Comparison of ENCODE assay signal across 8 cellular contexts in the genomic region with DNA sequence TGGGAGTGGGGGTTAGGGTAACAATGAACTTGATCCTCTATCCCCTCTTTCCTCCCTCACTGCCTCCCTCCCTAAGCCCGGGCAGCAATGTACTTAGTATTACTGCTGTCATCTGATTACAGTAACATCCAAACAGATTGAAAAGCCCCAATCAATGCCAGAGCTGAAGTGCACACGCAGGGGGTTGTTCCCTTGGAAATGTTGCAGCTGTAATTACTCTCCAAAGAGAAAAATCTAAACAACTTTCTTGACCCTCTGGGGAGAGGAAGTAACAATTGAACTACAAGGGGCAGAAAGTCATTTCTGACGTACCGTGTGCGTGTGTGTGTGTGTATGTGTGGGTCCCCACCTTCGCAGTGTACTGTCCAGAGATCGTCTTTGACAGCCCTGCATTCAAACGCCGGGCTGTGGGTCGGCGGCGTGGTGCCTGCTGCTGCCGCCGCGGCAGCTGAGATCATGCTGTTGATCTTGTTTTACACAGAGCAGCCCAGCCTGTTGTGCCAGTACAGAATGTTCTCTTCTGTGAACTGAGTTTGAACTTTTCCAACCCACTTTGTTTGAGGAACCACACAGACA.
DNase-seq lines count a peak whose midpoint lies in the region; ATAC-seq and TF ChIP-seq lines count a peak whose summit lies in the region.

No MANE protein-coding gene starts in this region.

- peak; percentile 27 for ATAC-seq in WTC11
- peak; percentile 82 to 90 for ATAC-seq in left cardiac atrium
- no peak for ATAC-seq in GM21825 (IDR thresholded peaks at IDR 0.05; ENCODE audit: unreplicated experiment)
- no peak for ATAC-seq in HG03095 (IDR thresholded peaks at IDR 0.05; ENCODE audit: unreplicated experiment)
- no peak for ATAC-seq in GM21360 (IDR thresholded peaks at IDR 0.05; ENCODE audit: unreplicated experiment)

- POLR2A ChIA-PET in WTC11 (lab: Charles Lee), result no interaction called here

- CTCF ChIA-PET in WTC11 (lab: Charles Lee), result interaction anchor here (0.8 to 1.6 kb wide), 3 partner anchors 29 to 122 kb away, joined by 3 to 6 read pairs (median 4); no protein-coding TSS in a partner anchor

- peaks cover 6% of the 10 kb centered on the region; the same call in 1 of the 2 replicates for H3K9me3 Mint-ChIP-seq in WTC11

- peaks cover 22% of the 10 kb centered on the region for H3K4me1 Mint-ChIP-seq in WTC11

- H3K36me3 Mint-ChIP-seq in WTC11, result no peaks in the 10 kb centered on the region

- H3K27ac Mint-ChIP-seq in WTC11, result no peak overlapping the region

- intact Hi-C loops in left cardiac atrium (cut with DNase I), result loop anchor here (2.0 to 10.0 kb wide), 3 partner anchors 62 to 126 kb away; no protein-coding TSS in a partner anchor

- no peaks in the 10 kb centered on the region; the same call in 1 of the 2 replicates for H3K27me3 Mint-ChIP-seq in WTC11 (ENCODE audit: low read depth)

- in situ Hi-C loops in G401 (cut with HindIII; ENCODE audit: low sequenced_read_pairs), result loop anchor here (25.0 kb wide), 1 partner anchor 143 kb away; no protein-coding TSS in a partner anchor

- DNase-seq in G401 (ENCODE audit: low spot score) (peak; percentile 78), WTC11 (ENCODE audit: low spot score) (no peak), left cardiac atrium (peak; percentile 94), retina (peak; percentile 73), GM10266 (ENCODE audit: extremely low spot score) (no peak)

- no peak for TF ChIP-seq CTCF in WTC11 (IDR thresholded peaks at IDR 0.05)
- no peak for TF ChIP-seq CTCF in GM10266 (IDR thresholded peaks at IDR 0.05; ENCODE audit: control insufficient read depth, insufficient read depth, low read depth, missing control alignments)

- H3K4me3 Mint-ChIP-seq in WTC11, result no peak overlapping the region

TF ChIP-seq in WTC11, 78 proteins besides CTCF, POLR2A, EP300 and RAD21:
- no peak for TF ChIP-seq SMAD4 (CRISPR knock-in tag; IDR thresholded peaks at IDR 0.05)
- TF ChIP-seq USF1 (CRISPR knock-in tag; IDR thresholded peaks at IDR 0.05), result no peak
- TF ChIP-seq ZNF232 (CRISPR knock-in tag; IDR thresholded peaks at IDR 0.05), result no peak
- no peak for TF ChIP-seq NFE2L1 (CRISPR knock-in tag; IDR thresholded peaks at IDR 0.05)
- TF ChIP-seq, protein P1, sequence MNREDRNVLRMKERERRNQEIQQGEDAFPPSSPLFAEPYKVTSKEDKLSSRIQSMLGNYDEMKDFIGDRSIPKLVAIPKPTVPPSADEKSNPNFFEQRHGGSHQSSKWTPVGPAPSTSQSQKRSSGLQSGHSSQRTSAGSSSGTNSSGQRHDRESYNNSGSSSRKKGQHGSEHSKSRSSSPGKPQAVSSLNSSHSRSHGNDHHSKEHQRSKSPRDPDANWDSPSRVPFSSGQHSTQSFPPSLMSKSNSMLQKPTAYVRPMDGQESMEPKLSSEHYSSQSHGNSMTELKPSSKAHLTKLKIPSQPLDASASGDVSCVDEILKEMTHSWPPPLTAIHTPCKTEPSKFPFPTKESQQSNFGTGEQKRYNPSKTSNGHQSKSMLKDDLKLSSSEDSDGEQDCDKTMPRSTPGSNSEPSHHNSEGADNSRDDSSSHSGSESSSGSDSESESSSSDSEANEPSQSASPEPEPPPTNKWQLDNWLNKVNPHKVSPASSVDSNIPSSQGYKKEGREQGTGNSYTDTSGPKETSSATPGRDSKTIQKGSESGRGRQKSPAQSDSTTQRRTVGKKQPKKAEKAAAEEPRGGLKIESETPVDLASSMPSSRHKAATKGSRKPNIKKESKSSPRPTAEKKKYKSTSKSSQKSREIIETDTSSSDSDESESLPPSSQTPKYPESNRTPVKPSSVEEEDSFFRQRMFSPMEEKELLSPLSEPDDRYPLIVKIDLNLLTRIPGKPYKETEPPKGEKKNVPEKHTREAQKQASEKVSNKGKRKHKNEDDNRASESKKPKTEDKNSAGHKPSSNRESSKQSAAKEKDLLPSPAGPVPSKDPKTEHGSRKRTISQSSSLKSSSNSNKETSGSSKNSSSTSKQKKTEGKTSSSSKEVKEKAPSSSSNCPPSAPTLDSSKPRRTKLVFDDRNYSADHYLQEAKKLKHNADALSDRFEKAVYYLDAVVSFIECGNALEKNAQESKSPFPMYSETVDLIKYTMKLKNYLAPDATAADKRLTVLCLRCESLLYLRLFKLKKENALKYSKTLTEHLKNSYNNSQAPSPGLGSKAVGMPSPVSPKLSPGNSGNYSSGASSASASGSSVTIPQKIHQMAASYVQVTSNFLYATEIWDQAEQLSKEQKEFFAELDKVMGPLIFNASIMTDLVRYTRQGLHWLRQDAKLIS (CRISPR knock-in tag; IDR thresholded peaks at IDR 0.05; ENCODE audit: borderline replicate concordance), result no peak
- TF ChIP-seq ZBTB43 (CRISPR knock-in tag; IDR thresholded peaks at IDR 0.05), result no peak
- no peak for TF ChIP-seq ELF4 (CRISPR knock-in tag; IDR thresholded peaks at IDR 0.05; ENCODE audit: low read depth)
- no peak for TF ChIP-seq MYBL2 (CRISPR knock-in tag; IDR thresholded peaks at IDR 0.05)
- TF ChIP-seq SOX15 (CRISPR knock-in tag; IDR thresholded peaks at IDR 0.05), result no peak
- TF ChIP-seq TEAD4 (CRISPR knock-in tag; IDR thresholded peaks at IDR 0.05), result no peak
- TF ChIP-seq JAZF1 (CRISPR knock-in tag; IDR thresholded peaks at IDR 0.05), result no peak
- TF ChIP-seq GABPB1 (CRISPR knock-in tag; IDR thresholded peaks at IDR 0.05), result no peak
- no peak for TF ChIP-seq ZNF512 (CRISPR knock-in tag; IDR thresholded peaks at IDR 0.05; ENCODE audit: borderline replicate concordance)
- no peak for TF ChIP-seq ZNF416 (CRISPR knock-in tag; IDR thresholded peaks at IDR 0.05)

Comparison
In these comparisons a context has a peak if more than half of its experiments do, and no peak if none do; other contexts are left out.
1. DNase-seq: peak in G401 (single experiment), left cardiac atrium (single experiment) and retina (single experiment); none in WTC11 (single experiment) and GM10266 (single experiment).
2. ATAC-seq: peak in WTC11 (single experiment) and left cardiac atrium (2 of 2); none in GM21825 (single experiment), HG03095 (single experiment) and GM21360 (single experiment).